Comparison of ENCODE assay signal across 29 cellular contexts in the genomic region with DNA sequence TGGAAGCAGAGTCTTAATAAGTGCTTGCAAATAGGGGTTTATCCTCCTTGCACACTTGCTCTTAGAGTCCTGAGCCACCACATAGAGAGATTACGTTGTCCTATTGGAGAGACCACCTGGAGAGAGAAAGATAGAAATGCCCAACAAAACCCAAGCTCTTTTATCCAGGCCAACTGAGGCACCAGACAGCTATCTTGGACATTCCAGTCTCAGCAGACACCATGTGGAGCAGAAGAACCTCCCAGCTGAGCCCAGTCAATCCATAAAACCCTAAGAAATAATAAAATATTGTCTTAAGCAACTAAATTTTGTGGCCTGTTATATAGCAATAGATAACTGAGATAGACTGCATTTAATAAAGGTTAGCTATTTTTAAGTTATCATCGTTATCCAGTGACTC.
"Had no signal": no experiment of that assay in that cellular context is flagged by ENCODE, and none has a peak within 500 bp of the region (broad histone marks: within the 10 kb centered on the region; RNA-seq: fewer than 3 reads in every experiment).

No MANE protein-coding gene starts in this region.

- H3K4me1 ChIP-seq: parathyroid adenoma, testis, vagina had no signal

- ATAC-seq: natural killer cell; psoas muscle; right cardiac atrium; sciatic nerve; stimulated activated memory B cell treated with anti-CD40 and anti-IgM and Interleukin-4, amounts not matched to agents 10 μg/mL and 1 μg/mL and 100 μg/mL, for 72 hours; stimulated activated naive CD8-positive, alpha-beta T cell treated with anti-CD3 and anti-CD28 coated beads, Interleukin-15, amount 100 ng/mL, for 72 hours; stimulated activated naive CD8-positive, alpha-beta T cell treated with anti-CD3 and anti-CD28 coated beads, Interleukin-15, Interleukin-2, amounts not matched to agents 100 U/mL and 50 U/mL, for 24 hours had no signal

- FAIRE-seq: urothelium cell line had no signal

- H3K36me3 ChIP-seq: neural progenitor cell, ovary, spleen, suprapubic skin, tibial artery, transverse colon, upper lobe of left lung, vagina had no signal

- H3K4me3 ChIP-seq: neural progenitor cell, ovary, psoas muscle, skin epidermis, smooth muscle cell, spleen, suprapubic skin, testis, tibial artery, transverse colon, upper lobe of left lung, vagina had no signal

- DNase-seq: natural killer cell; occipital lobe; ovary; posterior cingulate gyrus; psoas muscle; right cardiac atrium; spleen; stimulated activated CD4-positive, alpha-beta T cell treated with anti-CD3 and anti-CD28 coated beads, Interleukin-12 subunit alpha, Interleukin-12 subunit beta, amount 100 ng/mL, for 4 hours; stimulated activated CD4-positive, alpha-beta T cell treated with anti-CD3 and anti-CD28 coated beads, Interleukin-1b, Interleukin-23, amount 100 ng/mL, for 48 hours; stimulated activated CD4-positive, alpha-beta T cell treated with anti-CD3 and anti-CD28 coated beads, Interleukin-4, amount 100 ng/mL, for 1 hour; stimulated activated CD4-positive, alpha-beta T cell treated with anti-CD3 and anti-CD28 coated beads, Interleukin-4, amount 100 ng/mL, for 4 hours; stimulated activated CD8-positive, alpha-beta memory T cell treated with anti-CD3 and anti-CD28 coated beads, Interleukin-4, amount 100 ng/mL, for 48 hours; stimulated activated naive CD4-positive, alpha-beta T cell; stimulated activated naive CD8-positive, alpha-beta T cell treated with anti-CD3 and anti-CD28 coated beads, Interleukin-15, amount 100 ng/mL, for 72 hours; stimulated activated naive CD8-positive, alpha-beta T cell treated with anti-CD3 and anti-CD28 coated beads, Interleukin-15, Interleukin-2, amounts not matched to agents 100 U/mL and 50 U/mL, for 24 hours; substantia nigra; testis; tibial artery; transverse colon; upper lobe of left lung had no signal

- H3K79me2 ChIP-seq: parathyroid adenoma had no signal

- H3K4me2 ChIP-seq: neural progenitor cell, smooth muscle cell had no signal

- H3K27me3 ChIP-seq: neural progenitor cell, ovary, spleen, suprapubic skin, testis, tibial artery, transverse colon, upper lobe of left lung, vagina had no signal

- H2AFZ ChIP-seq: neural progenitor cell, parathyroid adenoma had no signal

- H3K27ac ChIP-seq: neural progenitor cell, ovary, parathyroid adenoma, psoas muscle, skin epidermis, spleen, suprapubic skin, testis, tibial artery, transverse colon, upper lobe of left lung, vagina had no signal

- H3K9me3 ChIP-seq: suprapubic skin, testis, vagina had no signal

- H3K9ac ChIP-seq: neural progenitor cell, parathyroid adenoma had no signal
